ENCODE assay signal across 33 cellular contexts in genomic region chr1:85638412-85638811, GRCh38. TPM values are rescaled to one million over a fixed set of nuclear protein-coding genes. Genes with fewer than 3 reads are reported as not detected.
DNase-seq lines count a peak whose midpoint lies in the region; ATAC-seq and TF ChIP-seq lines count a peak whose summit lies in the region.
"Had no signal": no experiment of that assay in that cellular context is flagged by ENCODE, and none has a peak within 500 bp of the region (broad histone marks: within the 10 kb centered on the region; RNA-seq: fewer than 3 reads in every experiment).

No MANE protein-coding gene starts in this region.

- no peak for DNase-seq in adipocyte (ENCODE audit: low read depth)
- DNase-seq in endothelial cell (ENCODE audit: low spot score): no peak
- no peak for DNase-seq in left colon
- DNase-seq in H7: no peak
- no peak for DNase-seq in HUDEP-2 (lab: John Stamatoyannopoulos, UW; ENCODE audit: unreplicated experiment in 76 of 76)
- DNase-seq: 8988T; ACHN; AML-193; BE2C; C1 segment of cervical spinal cord; Caco-2; Calu3; CD4-positive, alpha-beta memory T cell; CD4-positive, alpha-beta T cell; CD4-positive, CD25-positive, alpha-beta regulatory T cell; CD8-positive, alpha-beta memory T cell; CD8-positive, alpha-beta T cell; COR-L47; DMS 273 treated with DMSO at 0.1 percent for 48 hours; DMS153; DMS53; DMS79; DMS79 treated with DMSO at 0.1 percent for 48 hours; DND-41; EL had no signal

- H3K4me1 ChIP-seq in HEK293 (ENCODE audit: control insufficient read depth, insufficient read depth, low read length): no peaks in the 10 kb centered on the region
- no peaks in the 10 kb centered on the region for H3K4me1 ChIP-seq in adipocyte (ENCODE audit: control insufficient read depth, insufficient read depth, low read length)
- H3K4me1 ChIP-seq: A549; BE2C; BLaER1; BLaER1 treated with 17β-estradiol and CSF1 and Interleukin-3, amounts not matched to agents 10 nM and 100 nM; Caco-2 had no signal

- H3K9me3 Mint-ChIP-seq in endothelial cell (ENCODE audit: unreplicated experiment): no peaks in the 10 kb centered on the region

- TF ChIP-seq CTCF in HEK293 (tag by site-specific recombination; IDR thresholded peaks at IDR 0.05) (no peak), endothelial cell (IDR thresholded peaks at IDR 0.05; ENCODE audit: unreplicated experiment) (no peak)

- H3K27me3 ChIP-seq in adipocyte (replicated peaks; ENCODE audit: control insufficient read depth, insufficient read depth, low read length) (no peaks in the 10 kb centered on the region), H7 (ENCODE audit: control insufficient read depth, insufficient read depth, low read length) (no peaks in the 10 kb centered on the region)
- H3K27me3 ChIP-seq: BE2C; BLaER1; BLaER1 treated with 17β-estradiol and CSF1 and Interleukin-3, amounts not matched to agents 10 nM and 100 nM had no signal

- peaks cover under 1% of the 10 kb centered on the region for H3K27me3 Mint-ChIP-seq in endothelial cell (ENCODE audit: unreplicated experiment)
- H3K27me3 Mint-ChIP-seq: B cell; CD4-positive, alpha-beta memory T cell; CD4-positive, alpha-beta T cell; CD4-positive, CD25-positive, alpha-beta regulatory T cell; CD8-positive, alpha-beta memory T cell had no signal

- ATAC-seq in left colon: no peak
- ATAC-seq: A549; CD8-positive, alpha-beta T cell had no signal

- H3K4me3 Mint-ChIP-seq in endothelial cell (ENCODE audit: unreplicated experiment): peak overlapping the region; percentile 33
- H3K4me3 Mint-ChIP-seq: B cell; CD14-positive monocyte; CD4-positive, alpha-beta T cell; CD4-positive, CD25-positive, alpha-beta regulatory T cell; CD8-positive, alpha-beta T cell had no signal

- H3K36me3 Mint-ChIP-seq in endothelial cell (ENCODE audit: low read depth, unreplicated experiment): peaks cover 37% of the 10 kb centered on the region

- H3K4me1 Mint-ChIP-seq in endothelial cell (ENCODE audit: unreplicated experiment): no peaks in the 10 kb centered on the region
- H3K4me1 Mint-ChIP-seq: B cell; CD14-positive monocyte; CD4-positive, alpha-beta memory T cell; CD4-positive, CD25-positive, alpha-beta regulatory T cell; CD8-positive, alpha-beta memory T cell had no signal

- POLR2A ChIA-PET in HEK293 (lab: Yijun Ruan, JAX): no interaction called here

- intact Hi-C loops in left colon (cut with DNase I, micrococcal nuclease): no loop called here

- H3K9me3 ChIP-seq in HEK293 (ENCODE audit: control insufficient read depth, insufficient read depth, low read depth, low read length) (no peaks in the 10 kb centered on the region), adipocyte (ENCODE audit: control insufficient read depth, low read length) (peaks cover 18% of the 10 kb centered on the region)
- H3K9me3 ChIP-seq: BE2C, Caco-2 had no signal

- peaks cover 0 to 8% of the 10 kb centered on the region in 2 experiments; a peak in 1 of 3 replicates for H3K36me3 ChIP-seq in HEK293 (ENCODE audit: control insufficient read depth in 2 of 2, insufficient read depth in 1 of 2, low read length in 2 of 2)
- H3K36me3 ChIP-seq in adipocyte (ENCODE audit: control insufficient read depth, insufficient read depth, low read length, severe bottlenecking): peaks cover 25% of the 10 kb centered on the region
- no peaks in the 10 kb centered on the region for H3K36me3 ChIP-seq in H7 (replicated peaks; ENCODE audit: control insufficient read depth, insufficient read depth, low read length)
- H3K36me3 ChIP-seq: BE2C had no signal

- H3K27ac ChIP-seq in HEK293 (ENCODE audit: extremely low read depth, low read depth, low read length): no peak overlapping the region
- H3K27ac ChIP-seq: 22Rv1; A549; BLaER1; BLaER1 treated with 17β-estradiol and CSF1 and Interleukin-3, amounts not matched to agents 10 nM and 100 nM; C4-2B had no signal

- H3K4me3 ChIP-seq in HEK293 (ENCODE audit: low read depth, low read length): no peak overlapping the region
- peak overlapping the region; percentile 17 for H3K4me3 ChIP-seq in adipocyte (ENCODE audit: low read length)
- H3K4me3 ChIP-seq in H7 (ENCODE audit: insufficient read depth, low read depth, low read length): no peak overlapping the region
- H3K4me3 ChIP-seq: A549; BLaER1; BLaER1 treated with 17β-estradiol and CSF1 and Interleukin-3, amounts not matched to agents 10 nM and 100 nM had no signal

- no peak overlapping the region for H3K27ac Mint-ChIP-seq in endothelial cell (ENCODE audit: unreplicated experiment)
- H3K27ac Mint-ChIP-seq: B cell; CD14-positive monocyte; CD4-positive, alpha-beta memory T cell; CD4-positive, alpha-beta T cell; CD4-positive, CD25-positive, alpha-beta regulatory T cell; CD8-positive, alpha-beta memory T cell; CD8-positive, alpha-beta T cell had no signal

- CTCF ChIA-PET in HEK293 (lab: Yijun Ruan, JAX): no interaction called here

- no peak overlapping the region for H3K9ac ChIP-seq in adipocyte (ENCODE audit: low read length)
- H3K9ac ChIP-seq: BLaER1; BLaER1 treated with 17β-estradiol and CSF1 and Interleukin-3, amounts not matched to agents 10 nM and 100 nM had no signal

TF ChIP-seq in HEK293, 187 proteins besides CTCF, POLR2A, EP300 and RAD21:
- TF ChIP-seq ZNF791 (tag by site-specific recombination; IDR thresholded peaks at IDR 0.05) (peak; percentile 96), ZNF837 (tag by site-specific recombination; IDR thresholded peaks at IDR 0.05) (no peak), SETDB1 (IDR thresholded peaks at IDR 0.05; ENCODE audit: insufficient read length, low read length) (peak; percentile 90)

RNA-seq across cellular contexts. Expression of gene CCN1, which starts 57.9 kb away (rescaled TPM):
- 21.0 TPM for total RNA-seq in endothelial cell (ENCODE audit: unreplicated experiment)
- total RNA-seq in left colon: 10 to 100 TPM; 18.0 to 18.5 TPM
- total RNA-seq in H7 (2014; rRNA removed; shearing (Covaris generic)): 9.4 and 9.9 TPM in 2 replicates
- total RNA-seq: B cell; CD4-positive, alpha-beta memory T cell; CD4-positive, alpha-beta T cell; CD4-positive, CD25-positive, alpha-beta regulatory T cell; CD8-positive, alpha-beta T cell had no signal
